ENCODE assay signal across 26 cellular contexts in genomic region chr9:122015165-122015821, GRCh38.
DNase-seq lines count a peak whose midpoint lies in the region; ATAC-seq lines count a peak whose summit lies in the region.
"Had no signal": no experiment of that assay in that cellular context is flagged by ENCODE, and none has a peak within 500 bp of the region (broad histone marks: within the 10 kb centered on the region; RNA-seq: fewer than 3 reads in every experiment).

No MANE protein-coding gene starts in this region.

- H3K4me1 ChIP-seq in BLaER1, result peaks cover 7% of the 10 kb centered on the region
- H3K4me1 ChIP-seq: colonic mucosa had no signal

- peak; percentile 88 for DNase-seq in NCI-H1694 (lab: John Stamatoyannopoulos, UW)
- peak; percentile 64 for DNase-seq in cerebellar cortex (ENCODE audit: low spot score)
- DNase-seq in myocyte (ENCODE audit: low read depth), result peak; percentile 61
- DNase-seq in iPS-NIHi7 (ENCODE audit: extremely low spot score), result no peak
- DNase-seq in DMS153 (lab: John Stamatoyannopoulos, UW), result no peak
- no peak for DNase-seq in Ammon's horn (ENCODE audit: low spot score)
- DNase-seq: activated CD4-positive, alpha-beta T cell treated with anti-CD3 and anti-CD28 coated beads for 1 hour; activated CD8-positive, alpha-beta T cell treated with anti-CD3 and anti-CD28 coated beads for 36 hours; amygdala; colonic mucosa; effector memory CD4-positive, alpha-beta T cell; erythroblast; islet precursor cell; MM.1S; naive thymus-derived CD4-positive, alpha-beta T cell; NCI-H1417; NCI-H510A; nucleus accumbens; PC-9; transverse colon had no signal

- H3K36me3 ChIP-seq in BLaER1, result no peaks in the 10 kb centered on the region
- H3K36me3 ChIP-seq: colonic mucosa, HAP-1, transverse colon had no signal

- H3K9ac ChIP-seq in BLaER1, result no peak overlapping the region

- no peak for ATAC-seq in HG03439 (IDR thresholded peaks at IDR 0.05; ENCODE audit: unreplicated experiment)
- ATAC-seq: activated CD8-positive, alpha-beta T cell treated with anti-CD3 and anti-CD28 coated beads for 36 hours; activated T-helper 17 cell treated with anti-CD3 and anti-CD28 coated beads, Interleukin-2, amount 50 U/mL, for 72 hours; naive thymus-derived CD4-positive, alpha-beta T cell; stimulated activated memory B cell treated with anti-CD40 and anti-IgM and Interleukin-4, amounts not matched to agents 10 μg/mL and 1 μg/mL and 100 μg/mL, for 72 hours had no signal

- H3K9me3 ChIP-seq in BLaER1, result no peaks in the 10 kb centered on the region
- H3K9me3 ChIP-seq: colonic mucosa, HAP-1, transverse colon had no signal

- H4K20me1 ChIP-seq in BLaER1, result no peaks in the 10 kb centered on the region

- H3K4me3 ChIP-seq in BLaER1, result no peak overlapping the region
- H3K4me3 ChIP-seq: colonic mucosa, HAP-1, PC-9, skin epidermis, transverse colon had no signal

- peak overlapping the region; percentile 2; the same call in 1 of the 2 replicates for H3K4me2 ChIP-seq in BLaER1
- H3K4me2 ChIP-seq: PC-9 had no signal

- H3K27me3 ChIP-seq in BLaER1, result no peaks in the 10 kb centered on the region
- H3K27me3 ChIP-seq: colonic mucosa, transverse colon had no signal

- no peak overlapping the region for H3K27ac ChIP-seq in BLaER1
- H3K27ac ChIP-seq: colonic mucosa, PC-9, skin epidermis, transverse colon had no signal

Comparison
In these comparisons a context has a peak if more than half of its experiments do, and no peak if none do; other contexts are left out.
1. DNase-seq: peak in NCI-H1694 (single experiment), cerebellar cortex (single experiment) and myocyte (single experiment); none in iPS-NIHi7 (single experiment), DMS153 (single experiment) and Ammon's horn (single experiment).